Comparison of ENCODE assay signal across 9 cellular contexts in the genomic region with DNA sequence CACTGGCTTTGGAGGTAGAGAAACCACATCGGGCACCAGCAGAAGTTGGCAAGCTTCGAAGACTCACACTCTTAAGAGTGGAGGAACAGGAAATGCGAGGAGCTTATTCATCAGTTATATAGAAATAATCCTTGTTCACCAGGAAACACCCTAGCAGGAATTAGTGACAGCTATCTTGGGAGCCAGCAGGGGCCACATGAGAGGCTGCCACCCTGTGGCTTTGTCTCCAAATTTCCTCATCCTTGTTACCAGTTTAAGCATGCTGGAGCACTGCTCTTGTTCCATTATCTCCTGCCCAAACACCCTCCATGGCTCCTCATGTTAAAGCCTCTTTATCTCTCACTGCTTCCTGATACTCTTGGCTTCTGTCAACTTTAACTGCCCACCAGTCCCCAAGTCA.
DNase-seq lines count a peak whose midpoint lies in the region; ATAC-seq and TF ChIP-seq lines count a peak whose summit lies in the region.
"Had no signal": no experiment of that assay in that cellular context is flagged by ENCODE, and none has a peak within 500 bp of the region (broad histone marks: within the 10 kb centered on the region; RNA-seq: fewer than 3 reads in every experiment).

No MANE protein-coding gene starts in this region.

- H3K4me1 Mint-ChIP-seq in stimulated activated naive B cell treated with anti-CD40 and anti-IgM and Interleukin-4, amounts not matched to agents 10 μg/mL and 1 μg/mL and 100 μg/mL, for 72 hours: peaks cover 3 to 16% of the 10 kb centered on the region in 2 donors

- TF ChIP-seq RAD21 in Ishikawa (IDR thresholded peaks at IDR 0.05; ENCODE audit: low read depth): peak; percentile 41; the same call in 1 of the 2 replicates

- peak overlapping the region; percentile 50 for H3K27ac ChIP-seq in cardiac muscle cell

- H3K27ac Mint-ChIP-seq in stimulated activated naive B cell treated with anti-CD40 and anti-IgM and Interleukin-4, amounts not matched to agents 10 μg/mL and 1 μg/mL and 100 μg/mL, for 72 hours: peak overlapping the region; percentile 15

- TF ChIP-seq EP300 in Ishikawa (IDR thresholded peaks at IDR 0.05; ENCODE audit: borderline replicate concordance): no peak

- H3K9me3 Mint-ChIP-seq in stimulated activated naive B cell treated with anti-CD40 and anti-IgM and Interleukin-4, amounts not matched to agents 10 μg/mL and 1 μg/mL and 100 μg/mL, for 72 hours: no peaks in the 10 kb centered on the region

- no peaks in the 10 kb centered on the region for H3K27me3 Mint-ChIP-seq in stimulated activated naive B cell treated with anti-CD40 and anti-IgM and Interleukin-4, amounts not matched to agents 10 μg/mL and 1 μg/mL and 100 μg/mL, for 72 hours

- H3K9me3 ChIP-seq in cardiac muscle cell (ENCODE audit: low read depth): no peaks in the 10 kb centered on the region

- no peaks in the 10 kb centered on the region for H3K36me3 ChIP-seq in cardiac muscle cell

- no peaks in the 10 kb centered on the region for H3K27me3 ChIP-seq in cardiac muscle cell

- peaks cover 17 to 21% of the 10 kb centered on the region in 2 donors for H3K36me3 Mint-ChIP-seq in stimulated activated naive B cell treated with anti-CD40 and anti-IgM and Interleukin-4, amounts not matched to agents 10 μg/mL and 1 μg/mL and 100 μg/mL, for 72 hours

- DNase-seq in RKO (ENCODE audit: low spot score): peak; percentile 37
- peak in 1 of 2 donors; percentile 39 for DNase-seq in cardiac muscle cell (ENCODE audit: low read depth in 1 of 2, low spot score in 1 of 2)
- no peak for DNase-seq in stimulated activated naive B cell treated with anti-CD40 and anti-IgM and Interleukin-4, amounts not matched to agents 10 μg/mL and 1 μg/mL and 100 μg/mL, for 72 hours
- DNase-seq in stimulated activated CD4-positive, alpha-beta T cell treated with anti-CD3 and anti-CD28 coated beads, Interleukin-4, amount 100 ng/mL, for 4 hours: no peak
- DNase-seq in activated gamma-delta T cell (lab: John Stamatoyannopoulos, UW): no peak
- DNase-seq: KG1; stimulated activated naive CD8-positive, alpha-beta T cell treated with anti-CD3 and anti-CD28 coated beads, Interleukin-15, Interleukin-2, amounts not matched to agents 100 U/mL and 50 U/mL, for 24 hours had no signal

- peaks cover 59% of the 10 kb centered on the region for H3K4me1 ChIP-seq in cardiac muscle cell (ENCODE audit: low read depth)

- no peak for ATAC-seq in stimulated activated naive B cell treated with anti-CD40 and anti-IgM and Interleukin-4, amounts not matched to agents 10 μg/mL and 1 μg/mL and 100 μg/mL, for 72 hours (replicated peaks)
- no peak for ATAC-seq in GM19023 (IDR thresholded peaks at IDR 0.05; ENCODE audit: unreplicated experiment)
- ATAC-seq: stimulated activated naive CD8-positive, alpha-beta T cell treated with anti-CD3 and anti-CD28 coated beads, Interleukin-15, Interleukin-2, amounts not matched to agents 100 U/mL and 50 U/mL, for 24 hours had no signal

- no peak overlapping the region for H3K4me3 ChIP-seq in cardiac muscle cell

- H3K4me3 Mint-ChIP-seq in stimulated activated naive B cell treated with anti-CD40 and anti-IgM and Interleukin-4, amounts not matched to agents 10 μg/mL and 1 μg/mL and 100 μg/mL, for 72 hours: no peak overlapping the region

- TF ChIP-seq CTCF in cardiac muscle cell (IDR thresholded peaks at IDR 0.05; ENCODE audit: low read depth, low read length): peak; percentile 6

TF ChIP-seq in Ishikawa, 13 proteins besides CTCF, POLR2A, EP300 and RAD21:
- TF ChIP-seq MAX (IDR thresholded peaks at IDR 0.05) (no peak), TEAD4 (IDR thresholded peaks at IDR 0.05) (no peak), NFIC (IDR thresholded peaks at IDR 0.05) (0 out of 2 replicates have a peak, but pooled peaks have one; percentile 7)
